Comparison of ENCODE assay signal across 8 cellular contexts in genomic region chr2:134120718-134121630, GRCh38.
DNase-seq lines count a peak whose midpoint lies in the region; ATAC-seq, FAIRE-seq and TF ChIP-seq lines count a peak whose summit lies in the region.

No MANE protein-coding gene starts in this region.

- H3K4me3 ChIP-seq in HUES6 (ENCODE audit: low read depth, low read length) (peak overlapping the region; percentile 87), astrocyte (ENCODE audit: insufficient read depth, low read depth, low read length) (peak overlapping the region; percentile 78), gastrocnemius medialis (peak overlapping the region; percentile 68 to 86 (median 81))

- peak overlapping the region; percentile 73 for H2AFZ ChIP-seq in astrocyte (ENCODE audit: low read depth, low read length)

- peak overlapping the region; percentile 32; the same call in 1 of the 2 replicates for H3K27ac ChIP-seq in HUES6 (ENCODE audit: low read depth, low read length)
- peak overlapping the region; percentile 23 for H3K27ac ChIP-seq in astrocyte (ENCODE audit: low read depth, low read length)
- peak overlapping the region; percentile 61 to 77 (median 73) for H3K27ac ChIP-seq in gastrocnemius medialis

- H3K9me3 ChIP-seq in HUES6 (ENCODE audit: control insufficient read depth, insufficient read depth, low read depth, low read length), result no peaks in the 10 kb centered on the region
- no peaks in the 10 kb centered on the region for H3K9me3 ChIP-seq in astrocyte (ENCODE audit: insufficient read depth, low read depth, low read length)
- H3K9me3 ChIP-seq in gastrocnemius medialis, result no peaks in the 10 kb centered on the region

- in situ Hi-C loops in gastrocnemius medialis (cut with MboI; ENCODE audit: low sequenced_read_pairs in 4 of 4), result loop anchor here in 2 of 4 donors (25.0 kb wide), 2 partner anchors 234 to 791 kb away; partner anchors contain the start of gene CCNT2 (in 1 of the 2)

- no TSS peak for BruUV-seq in Calu3 (replicated peaks; lab: Mats Ljungman, UMichigan)

- TF ChIP-seq POLR2A in gastrocnemius medialis (IDR thresholded peaks at IDR 0.05), result peak in 1 of 2 donors; percentile 5

- H3K36me3 Mint-ChIP-seq in Calu3 (ENCODE audit: insufficient read depth, unreplicated experiment), result peaks cover 27% of the 10 kb centered on the region
- H3K36me3 Mint-ChIP-seq in T-helper 1 cell treated with Interleukin-12 subunit alpha and Interleukin-12 subunit beta and Interleukin-4 antibody, amounts not matched to agents 30 μg/mL and 1 μg/mL, for 36 hours (ENCODE audit: low read depth), result no peaks in the 10 kb centered on the region
- H3K36me3 Mint-ChIP-seq in astrocyte (ENCODE audit: low read depth, unreplicated experiment), result no peaks in the 10 kb centered on the region

- H3K4me3 Mint-ChIP-seq in Calu3 (ENCODE audit: low read depth, unreplicated experiment), result peak overlapping the region; percentile 70
- peak overlapping the region; percentile 70 for H3K4me3 Mint-ChIP-seq in T-helper 1 cell treated with Interleukin-12 subunit alpha and Interleukin-12 subunit beta and Interleukin-4 antibody, amounts not matched to agents 30 μg/mL and 1 μg/mL, for 36 hours
- peak overlapping the region; percentile 90 for H3K4me3 Mint-ChIP-seq in astrocyte (ENCODE audit: unreplicated experiment)

- no peaks in the 10 kb centered on the region for H3K36me3 ChIP-seq in HUES6 (ENCODE audit: control insufficient read depth, insufficient read depth, low read length)
- no peaks in the 10 kb centered on the region for H3K36me3 ChIP-seq in astrocyte (ENCODE audit: insufficient read depth, low read length)
- no peaks in the 10 kb centered on the region for H3K36me3 ChIP-seq in gastrocnemius medialis

- H3K9me3 Mint-ChIP-seq in Calu3 (ENCODE audit: low read depth, unreplicated experiment) (no peaks in the 10 kb centered on the region), astrocyte (ENCODE audit: unreplicated experiment) (no peaks in the 10 kb centered on the region)
- no peaks in the 10 kb centered on the region for H3K9me3 Mint-ChIP-seq in T-helper 1 cell treated with Interleukin-12 subunit alpha and Interleukin-12 subunit beta and Interleukin-4 antibody, amounts not matched to agents 30 μg/mL and 1 μg/mL, for 36 hours

- CTCF ChIA-PET in Calu3 (lab: Charles Lee), result interaction anchor here (1.2 to 4.1 kb wide), 2 partner anchors 95 to 124 kb away, joined by 3 to 23 read pairs; no protein-coding TSS in a partner anchor

- no peak overlapping the region for H3K27ac Mint-ChIP-seq in Calu3 (ENCODE audit: unreplicated experiment)
- H3K27ac Mint-ChIP-seq in T-helper 1 cell treated with Interleukin-12 subunit alpha and Interleukin-12 subunit beta and Interleukin-4 antibody, amounts not matched to agents 30 μg/mL and 1 μg/mL, for 36 hours, result no peak overlapping the region
- H3K27ac Mint-ChIP-seq in astrocyte (ENCODE audit: unreplicated experiment), result peak overlapping the region; percentile 23

- peaks cover 48% of the 10 kb centered on the region for H3K79me2 ChIP-seq in astrocyte (ENCODE audit: insufficient read depth, low read length)

- no peaks in the 10 kb centered on the region for H3K27me3 Mint-ChIP-seq in Calu3 (ENCODE audit: unreplicated experiment)
- H3K27me3 Mint-ChIP-seq in T-helper 1 cell treated with Interleukin-12 subunit alpha and Interleukin-12 subunit beta and Interleukin-4 antibody, amounts not matched to agents 30 μg/mL and 1 μg/mL, for 36 hours (ENCODE audit: low read depth), result peaks cover 20% of the 10 kb centered on the region
- no peaks in the 10 kb centered on the region for H3K27me3 Mint-ChIP-seq in astrocyte (ENCODE audit: low read depth, unreplicated experiment)

- H3K4me2 ChIP-seq in astrocyte (ENCODE audit: low read length), result peak overlapping the region; percentile 90

- peaks cover 44% of the 10 kb centered on the region for H3K4me1 Mint-ChIP-seq in Calu3 (ENCODE audit: low read depth, unreplicated experiment)
- peaks cover 35% of the 10 kb centered on the region for H3K4me1 Mint-ChIP-seq in T-helper 1 cell treated with Interleukin-12 subunit alpha and Interleukin-12 subunit beta and Interleukin-4 antibody, amounts not matched to agents 30 μg/mL and 1 μg/mL, for 36 hours (ENCODE audit: low read depth)
- peaks cover 32% of the 10 kb centered on the region for H3K4me1 Mint-ChIP-seq in astrocyte (ENCODE audit: low read depth, unreplicated experiment)

- DNase-seq in Calu3 (peak; percentile 34), astrocyte (ENCODE audit: low read depth) (peak; percentile 74), hippocampal formation (lab: John Stamatoyannopoulos, UW) (peak; percentile 30 to 54), gastrocnemius medialis (peak in 1 of 2 donors; percentile 19)

- H3K9ac ChIP-seq in HUES6 (ENCODE audit: low read length) (peak overlapping the region; percentile 77), astrocyte (ENCODE audit: low read length) (peak overlapping the region; percentile 82)

- ATAC-seq in GM21360 (IDR thresholded peaks at IDR 0.05; ENCODE audit: unreplicated experiment), result peak; percentile 35
- peak; percentile 34 to 35 for ATAC-seq in gastrocnemius medialis
- ATAC-seq in HG02970 (IDR thresholded peaks at IDR 0.05; ENCODE audit: low FRiP score, unreplicated experiment), result no peak

- no peak for TF ChIP-seq CTCF in Calu3 (IDR thresholded peaks at IDR 0.05; ENCODE audit: unreplicated experiment)
- TF ChIP-seq CTCF in astrocyte (IDR thresholded peaks at IDR 0.05; ENCODE audit: insufficient read depth, low read depth, low read length), result no peak
- TF ChIP-seq CTCF in gastrocnemius medialis (IDR thresholded peaks at IDR 0.05 in 4 of 5, conservative IDR thresholded peaks at IDR 0.05 in 1 of 5), result no peak

- no peak for FAIRE-seq in astrocyte (lab: Jason Lieb, UNC)

- peaks cover 38% of the 10 kb centered on the region for H4K20me1 ChIP-seq in astrocyte (ENCODE audit: insufficient read depth, low read length)

- H3K4me1 ChIP-seq in HUES6 (ENCODE audit: control insufficient read depth, insufficient read depth, low read length) (peaks cover 47% of the 10 kb centered on the region), astrocyte (ENCODE audit: insufficient read depth, low read length) (peaks cover 17% of the 10 kb centered on the region), gastrocnemius medialis (peaks cover 12 to 15% of the 10 kb centered on the region in 2 donors)

- H3K27me3 ChIP-seq in HUES6 (ENCODE audit: control insufficient read depth, insufficient read depth, low read length), result 0 out of 2 replicates have a peak, but pooled peaks cover 3% of the 10 kb centered on the region
- no peaks in the 10 kb centered on the region for H3K27me3 ChIP-seq in astrocyte (ENCODE audit: insufficient read depth, low read length)
- no peaks in the 10 kb centered on the region for H3K27me3 ChIP-seq in gastrocnemius medialis

- intact Hi-C loops in Calu3 (cut with micrococcal nuclease; ENCODE audit: unreplicated experiment) (no loop called here), gastrocnemius medialis (cut with DNase I; ENCODE audit: low total_unique reads) (no loop called here)

Comparison
In these comparisons a context has a peak if more than half of its experiments do, and no peak if none do; other contexts are left out.
1. H3K27ac ChIP-seq: peak in every context shown above with its lines; median percentile 73 in gastrocnemius medialis; 32 in HUES6; 23 in astrocyte.